ENCODE assay signal across 8 cellular contexts in the genomic region with DNA sequence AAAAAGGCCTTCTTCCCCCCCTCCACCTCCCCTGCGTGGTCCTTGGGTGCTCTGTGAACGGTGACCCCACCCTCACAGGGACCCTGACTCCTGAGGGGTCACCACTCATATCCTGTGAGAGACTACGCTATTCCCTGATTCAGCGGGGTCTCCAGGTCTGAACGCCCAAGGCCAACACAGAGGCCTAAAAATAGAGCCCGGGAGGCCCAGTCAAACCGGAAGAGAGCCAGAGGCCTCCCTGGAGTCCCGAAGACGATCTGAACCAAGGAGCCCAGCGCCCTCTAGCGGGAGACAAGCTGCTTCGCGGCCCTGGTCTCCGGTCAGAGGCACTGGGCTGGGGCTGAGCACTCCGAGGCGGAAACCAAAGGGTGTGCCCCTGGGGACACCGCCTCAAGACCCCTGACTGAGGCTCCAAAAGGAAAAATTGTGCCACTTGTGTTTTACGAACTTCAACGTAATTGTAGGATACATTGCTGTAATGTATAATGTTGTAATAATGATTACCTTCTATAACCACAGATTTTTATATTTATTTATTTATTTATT. TPM values are rescaled to one million over a fixed set of nuclear protein-coding genes. Genes with fewer than 3 reads are reported as not detected.
DNase-seq lines count a peak whose midpoint lies in the region; ATAC-seq and TF ChIP-seq lines count a peak whose summit lies in the region.

No MANE protein-coding gene starts in this region.

- H3K27ac ChIP-seq in SK-N-SH (ENCODE audit: low read depth in 2 of 2, low read length in 1 of 2) (no peak overlapping the region), trophoblast cell (ENCODE audit: low read depth, low read length) (no peak overlapping the region), tibial artery (peak overlapping the region; percentile 75 to 76)

- no peak overlapping the region for H2AK5ac ChIP-seq in trophoblast cell (ENCODE audit: low read length)

- no peak overlapping the region for H3K9ac ChIP-seq in SK-N-SH
- H3K9ac ChIP-seq in trophoblast cell (ENCODE audit: low read length), result no peak overlapping the region

- peak overlapping the region; percentile 76 for H3K14ac ChIP-seq in trophoblast cell (ENCODE audit: low read length)

- no peak for TF ChIP-seq EP300 in SK-N-SH (IDR thresholded peaks at IDR 0.05; ENCODE audit: borderline replicate concordance in 1 of 2, low read depth in 1 of 2, low read length in 1 of 2)

- peaks cover 5% of the 10 kb centered on the region for H3K79me1 ChIP-seq in trophoblast cell (ENCODE audit: low read length)

- ATAC-seq in HG02763 (IDR thresholded peaks at IDR 0.05; ENCODE audit: unreplicated experiment), result peak; percentile 89
- ATAC-seq in Right ventricle myocardium inferior, result peak; percentile 98

- H2BK5ac ChIP-seq in trophoblast cell (ENCODE audit: low read depth, low read length, poor library complexity), result peak overlapping the region; percentile 26

- TF ChIP-seq CTCF in GM12873 (IDR thresholded peaks at IDR 0.05; ENCODE audit: insufficient read depth, low read depth, low read length, missing control alignments) (peak; percentile 93), SK-N-SH (IDR thresholded peaks at IDR 0.05) (peak; percentile 92), tibial artery (IDR thresholded peaks at IDR 0.05) (peak; percentile 95 to 96)

- no peak overlapping the region for H3K4ac ChIP-seq in trophoblast cell (ENCODE audit: low read depth, low read length)

- CTCF ChIA-PET in SK-N-SH (lab: Yijun Ruan, JAX), result interaction anchor here (0.6 to 5.8 kb wide), 42 partner anchors 11 to 612 kb away, joined by 3 to 120 read pairs (median 4); no protein-coding TSS in a partner anchor

- H2BK12ac ChIP-seq in trophoblast cell (ENCODE audit: low read length), result peak overlapping the region; percentile 81

- DNase-seq in NCI-H1105 (lab: John Stamatoyannopoulos, UW), result peak; percentile 56
- DNase-seq in SK-N-SH, result peak; percentile 88
- peak; percentile 95 for DNase-seq in activated naive CD4-positive, alpha-beta T cell treated with anti-CD3 and anti-CD28 coated beads, Interleukin-2, amount 50 U/mL, for 16 hours
- DNase-seq in Right ventricle myocardium inferior (ENCODE audit: missing footprints), result peak; percentile 96
- DNase-seq in trophoblast cell, result peak; percentile 91 to 98
- peak; percentile 92 to 97 for DNase-seq in tibial artery

- H3K9me3 ChIP-seq in SK-N-SH, result no peaks in the 10 kb centered on the region
- H3K9me3 ChIP-seq in trophoblast cell (ENCODE audit: insufficient read depth, low read depth, low read length), result peaks cover under 1% of the 10 kb centered on the region
- H3K9me3 ChIP-seq in tibial artery, result no peaks in the 10 kb centered on the region

- H4K20me1 ChIP-seq in SK-N-SH (ENCODE audit: insufficient read depth), result no peaks in the 10 kb centered on the region

- peak overlapping the region; percentile 87 for H4K8ac ChIP-seq in trophoblast cell (ENCODE audit: low read depth, low read length)

- peak overlapping the region; percentile 77 for H4K91ac ChIP-seq in trophoblast cell (ENCODE audit: low read depth, low read length)

- peak overlapping the region; percentile 49 for H3K18ac ChIP-seq in trophoblast cell (ENCODE audit: low read length)

- POLR2A ChIA-PET in SK-N-SH (lab: Yijun Ruan, JAX), result interaction anchor here (0.9 kb wide), 1 partner anchor 19 kb away, joined by 3 read pairs; no protein-coding TSS in a partner anchor

- peak overlapping the region; percentile 83 for H2AFZ ChIP-seq in SK-N-SH (ENCODE audit: low read depth)
- peak overlapping the region; percentile 66 for H2AFZ ChIP-seq in trophoblast cell (ENCODE audit: insufficient read depth, low read length, poor library complexity)

- no peaks in the 10 kb centered on the region for H3K36me3 ChIP-seq in SK-N-SH (replicated peaks in 1 of 2; ENCODE audit: control insufficient read depth in 1 of 2, insufficient read depth in 2 of 2, low read length in 1 of 2)
- no peaks in the 10 kb centered on the region for H3K36me3 ChIP-seq in trophoblast cell (ENCODE audit: control insufficient read depth in 1 of 2, insufficient read depth in 2 of 2, low read length in 2 of 2)
- H3K36me3 ChIP-seq in tibial artery, result no peaks in the 10 kb centered on the region

- H2BK120ac ChIP-seq in trophoblast cell (ENCODE audit: insufficient read depth, low read length, poor library complexity), result peak overlapping the region; percentile 84

- TF ChIP-seq RAD21 in SK-N-SH (IDR thresholded peaks at IDR 0.05; ENCODE audit: low read length), result peak; percentile 93

- H3K79me2 ChIP-seq in SK-N-SH (ENCODE audit: insufficient read depth) (no peaks in the 10 kb centered on the region), trophoblast cell (ENCODE audit: control insufficient read depth, insufficient read depth, low read length, poor library complexity) (no peaks in the 10 kb centered on the region)

- 27% methylated on average over 12 of the region's 19 CpGs for WGBS in SK-N-SH (ENCODE audit: low lambda C conversion rate)
- no CpG with 5 or more reads among the region's 19 CpGs for WGBS in trophoblast cell (ENCODE audit: extremely low coverage, insufficient coverage, insufficient read length)

- H3F3A ChIP-seq in SK-N-SH (replicated peaks; ENCODE audit: insufficient read depth), result no peaks in the 10 kb centered on the region

- H3K4me2 ChIP-seq in SK-N-SH, result no peak overlapping the region
- H3K4me2 ChIP-seq in trophoblast cell (ENCODE audit: low read length), result no peak overlapping the region

- H3K27me3 ChIP-seq in SK-N-SH (ENCODE audit: insufficient read depth) (no peaks in the 10 kb centered on the region; the same call in 1 of the 2 replicates), trophoblast cell (ENCODE audit: insufficient read depth, low read length) (no peaks in the 10 kb centered on the region), tibial artery (no peaks in the 10 kb centered on the region)

- H4K12ac ChIP-seq in trophoblast cell (ENCODE audit: low read depth, low read length), result peak overlapping the region; percentile 49

- no peaks in the 10 kb centered on the region for H3K9me2 ChIP-seq in SK-N-SH

- peaks cover 0 to 2% of the 10 kb centered on the region in 2 experiments; a peak in 1 of 4 replicates for H3K4me1 ChIP-seq in SK-N-SH (ENCODE audit: control insufficient read depth in 1 of 2, insufficient read depth in 2 of 2, low read depth in 1 of 2, low read length in 1 of 2)
- H3K4me1 ChIP-seq in trophoblast cell (ENCODE audit: control insufficient read depth in 1 of 2, insufficient read depth in 2 of 2, low read length in 2 of 2), result peaks cover 2 to 4% of the 10 kb centered on the region in 2 experiments
- H3K4me1 ChIP-seq in tibial artery, result peaks cover 0 to 13% (median 9%) of the 10 kb centered on the region in 4 donors

- intact Hi-C loops in Right ventricle myocardium inferior (cut with DNase I), result loop anchor here (1.0 to 10.0 kb wide), 4 partner anchors 194 to 403 kb away; partner anchors contain the start of gene STUM
- intact Hi-C loops in tibial artery (cut with DNase I; ENCODE audit: low total_unique reads), result loop anchor here (2.0 to 10.0 kb wide), 3 partner anchors 93 to 281 kb away; partner anchors contain the start of gene ITPKB

- H3K4me3 ChIP-seq in SK-N-SH (ENCODE audit: low read depth in 2 of 2, low read length in 1 of 2), result peak overlapping the region in 1 of 2 experiments; percentile 16; a peak in 1 of 4 replicates
- H3K4me3 ChIP-seq in trophoblast cell (ENCODE audit: low read depth, low read length), result no peak overlapping the region
- peak overlapping the region; percentile 20 to 35 for H3K4me3 ChIP-seq in tibial artery

- no peak overlapping the region for H3K23ac ChIP-seq in trophoblast cell (ENCODE audit: low read length)

TF ChIP-seq in SK-N-SH, 30 proteins besides CTCF, POLR2A, EP300 and RAD21:
- TF ChIP-seq MEF2A (IDR thresholded peaks at IDR 0.05; ENCODE audit: borderline replicate concordance, low read depth) (0 out of 2 replicates have a peak, but pooled peaks have one; percentile 27), SMC3 (IDR thresholded peaks at IDR 0.05; ENCODE audit: low read depth, low read length) (peak; percentile 96), YY1 (IDR thresholded peaks at IDR 0.05; ENCODE audit: low read depth) (no peak), USF2 (IDR thresholded peaks at IDR 0.05; ENCODE audit: borderline replicate concordance, low read depth, low read length) (no peak), FOSL2 (IDR thresholded peaks at IDR 0.05; ENCODE audit: borderline replicate concordance, low read depth) (no peak), ELF1 (IDR thresholded peaks at IDR 0.05) (peak; percentile 74), TEAD4 (IDR thresholded peaks at IDR 0.05; ENCODE audit: borderline replicate concordance, insufficient read depth) (no peak)

RNA-seq across cellular contexts. Expression of gene PSEN2, which starts 42.4 kb away (rescaled TPM):
- 20.2 and 31.6 TPM in 2 replicates for polyA plus RNA-seq in SK-N-SH (2012; rRNA removed)
- 12.3 and 17.8 TPM in 2 replicates for polyA plus RNA-seq in SK-N-SH (2012; cell fraction: cytosol; rRNA removed)
- polyA plus RNA-seq in SK-N-SH (2012; cell fraction: nucleus; rRNA removed), result 45.3 TPM in 2 replicates
- 24.2 TPM for total RNA-seq in Right ventricle myocardium inferior
- 3.5 and 3.6 TPM in 2 replicates for polyA plus RNA-seq in trophoblast cell (2013)

Comparison
In these comparisons a context has a peak if more than half of its experiments do, and no peak if none do; other contexts are left out.
1. H3K27ac ChIP-seq: peak in tibial artery (2 of 2); none in SK-N-SH (0 of 2) and trophoblast cell (single experiment).
2. Peak in every context shown above with its lines, with median percentiles within 50 percentile points of each other: CTCF ChIP-seq and DNase-seq.